ENCODE assay signal across 8 cellular contexts in genomic region chr5:14142856-14143508, GRCh38. TPM values are rescaled to one million over a fixed set of nuclear protein-coding genes. Genes with fewer than 3 reads are reported as not detected.
A peak's percentile ranks its signal among the peaks of the same experiment; 100 is the strongest.
DNase-seq lines count a peak whose midpoint lies in the region; ATAC-seq and TF ChIP-seq lines count a peak whose summit lies in the region.

Gene TRIO (plus strand): TSS chr5:14143342. CDS start chr5:14143726, 384 bp downstream.

- H3K4me1 Mint-ChIP-seq in CD14-positive monocyte: peaks cover 27% of the 10 kb centered on the region
- peaks cover 10% of the 10 kb centered on the region for H3K4me1 Mint-ChIP-seq in activated CD8-positive, alpha-beta memory T cell treated with anti-CD3 and anti-CD28 coated beads, Interleukin-2, amount 10 ng/mL, durations not matched to agents 7 days and 5 days
- peaks cover 26% of the 10 kb centered on the region for H3K4me1 Mint-ChIP-seq in endodermal cell

- TF ChIP-seq CTCF in CD14-positive monocyte (IDR thresholded peaks at IDR 0.05) (peak; percentile 45), endodermal cell (conservative IDR thresholded peaks at IDR 0.05) (peak; percentile 79)

- no peaks in the 10 kb centered on the region for H3K36me3 ChIP-seq in endodermal cell (ENCODE audit: control insufficient read depth, insufficient read depth, low read length)

- DNase-seq in CD14-positive monocyte (ENCODE audit: low spot score): peak; percentile 70
- peak; percentile 98 for DNase-seq in NCI-H748 (lab: John Stamatoyannopoulos, UW; ENCODE audit: unreplicated experiment)
- DNase-seq in activated CD8-positive, alpha-beta memory T cell treated with anti-CD3 and anti-CD28 coated beads, Interleukin-2, amount 10 ng/mL, durations not matched to agents 7 days and 5 days: peak; percentile 81
- peak; percentile 98 for DNase-seq in endodermal cell
- DNase-seq in mesenteric fat pad (ENCODE audit: low spot score): peak; percentile 96
- DNase-seq in stimulated activated CD8-positive, alpha-beta memory T cell treated with anti-CD3 and anti-CD28 coated beads, Interleukin-15, amount 100 ng/mL, for 1 hour (ENCODE audit: low read depth): peak; percentile 65

- ATAC-seq in GM19351 (IDR thresholded peaks at IDR 0.05; ENCODE audit: unreplicated experiment) (peak; percentile 35), HG03521 (IDR thresholded peaks at IDR 0.05; ENCODE audit: unreplicated experiment) (peak; percentile 37)
- ATAC-seq in activated CD8-positive, alpha-beta memory T cell treated with anti-CD3 and anti-CD28 coated beads, Interleukin-2, amount 10 ng/mL, durations not matched to agents 7 days and 5 days: peak; percentile 91

- peak within 1 kb of the TSS; percentile 77 for H3K27ac ChIP-seq in endodermal cell (ENCODE audit: low read depth, low read length)

- H3K9ac ChIP-seq in endodermal cell (ENCODE audit: extremely low read depth, low read length, poor library complexity, severe bottlenecking): peak within 1 kb of the TSS; percentile 55

- H3K9me3 Mint-ChIP-seq in CD14-positive monocyte (no peaks in the 10 kb centered on the region), endodermal cell (no peaks in the 10 kb centered on the region)
- no peaks in the 10 kb centered on the region for H3K9me3 Mint-ChIP-seq in activated CD8-positive, alpha-beta memory T cell treated with anti-CD3 and anti-CD28 coated beads, Interleukin-2, amount 10 ng/mL, durations not matched to agents 7 days and 5 days (ENCODE audit: low read depth)

- H3K36me3 Mint-ChIP-seq in CD14-positive monocyte (no peaks in the 10 kb centered on the region), endodermal cell (ENCODE audit: low read depth) (no peaks in the 10 kb centered on the region)
- no peaks in the 10 kb centered on the region for H3K36me3 Mint-ChIP-seq in activated CD8-positive, alpha-beta memory T cell treated with anti-CD3 and anti-CD28 coated beads, Interleukin-2, amount 10 ng/mL, durations not matched to agents 7 days and 5 days

- H3K4me3 Mint-ChIP-seq in CD14-positive monocyte: peak within 1 kb of the TSS; percentile 91 to 92
- H3K4me3 Mint-ChIP-seq in activated CD8-positive, alpha-beta memory T cell treated with anti-CD3 and anti-CD28 coated beads, Interleukin-2, amount 10 ng/mL, durations not matched to agents 7 days and 5 days: peak within 1 kb of the TSS; percentile 71
- H3K4me3 Mint-ChIP-seq in endodermal cell: peak within 1 kb of the TSS; percentile 83

- no peaks in the 10 kb centered on the region for H3K9me3 ChIP-seq in endodermal cell (ENCODE audit: control insufficient read depth, low read length)

- intact Hi-C loops in CD14-positive monocyte (cut with micrococcal nuclease): loop anchor here (2.0 to 10.0 kb wide), 3 partner anchors 62 to 128 kb away; no protein-coding TSS in a partner anchor

- H3K4me3 ChIP-seq in endodermal cell (ENCODE audit: low read length): peak within 1 kb of the TSS; percentile 88

- H3K4me1 ChIP-seq in endodermal cell (ENCODE audit: control insufficient read depth, insufficient read depth, low read length): peaks cover 3% of the 10 kb centered on the region

- H3K27me3 Mint-ChIP-seq in CD14-positive monocyte (ENCODE audit: low read depth in 3 of 3) (peaks cover 4 to 15% (median 9%) of the 10 kb centered on the region in 3 donors), endodermal cell (ENCODE audit: insufficient read depth) (peaks cover 45% of the 10 kb centered on the region)
- peaks cover 61% of the 10 kb centered on the region for H3K27me3 Mint-ChIP-seq in activated CD8-positive, alpha-beta memory T cell treated with anti-CD3 and anti-CD28 coated beads, Interleukin-2, amount 10 ng/mL, durations not matched to agents 7 days and 5 days

- H3K27ac Mint-ChIP-seq in CD14-positive monocyte: peak within 1 kb of the TSS; percentile 69 to 95 (median 92)
- no peak within 1 kb of the TSS for H3K27ac Mint-ChIP-seq in activated CD8-positive, alpha-beta memory T cell treated with anti-CD3 and anti-CD28 coated beads, Interleukin-2, amount 10 ng/mL, durations not matched to agents 7 days and 5 days
- peak within 1 kb of the TSS; percentile 87 for H3K27ac Mint-ChIP-seq in endodermal cell

- peaks cover 43% of the 10 kb centered on the region for H3K27me3 ChIP-seq in endodermal cell (ENCODE audit: control insufficient read depth, insufficient read depth, low read length, poor library complexity, severe bottlenecking)

- whole genome bisulfite sequencing in endodermal cell (ENCODE audit: insufficient coverage in 1 of 2, insufficient read length in 1 of 2), 2 experiments: 0% methylated on average over 2 to 74 of the region's 74 CpGs

- CTCF ChIA-PET in activated CD8-positive, alpha-beta memory T cell treated with anti-CD3 and anti-CD28 coated beads, Interleukin-2, amount 10 ng/mL, durations not matched to agents 7 days and 5 days (lab: Charles Lee): no interaction called here

RNA-seq across cellular contexts. Expression of gene TRIO, which starts in this region (rescaled TPM):
- polyA plus RNA-seq in CD14-positive monocyte: 1 to 10 TPM; 1.7 to 2.1 TPM
- total RNA-seq in activated CD8-positive, alpha-beta memory T cell treated with anti-CD3 and anti-CD28 coated beads, Interleukin-2, amount 10 ng/mL, durations not matched to agents 7 days and 5 days: 10 to 100 TPM in 1 of 2 experiments, 1 to 10 TPM in 1; 5.7 to 15.7 TPM
- total RNA-seq in endodermal cell: 100 to 1,000 TPM in 1 of 2 donors, 10 to 100 TPM in 1; 88.3 to 109 TPM
- 56.6 TPM for polyA plus RNA-seq in endodermal cell (2013, experiment 1 of 2)
- 54.0 TPM for polyA plus RNA-seq in endodermal cell (2013, experiment 2 of 2)
- 145 TPM for total RNA-seq in mesenteric fat pad

Comparison
In these comparisons a context has a peak if more than half of its experiments do, and no peak if none do; other contexts are left out.
1. Peak in every context shown above with its lines: DNase-seq, ATAC-seq, H3K4me3 ChIP-seq and H3K27ac ChIP-seq.
2. ATAC-seq: peak in every context shown above with its lines; median percentile 91 in activated CD8-positive, alpha-beta memory T cell treated with anti-CD3 and anti-CD28 coated beads, Interleukin-2, amount 10 ng/mL, durations not matched to agents 7 days and 5 days; 37 in HG03521; 35 in GM19351.